28 cellular contexts compared by ENCODE assay signal in the genomic region with DNA sequence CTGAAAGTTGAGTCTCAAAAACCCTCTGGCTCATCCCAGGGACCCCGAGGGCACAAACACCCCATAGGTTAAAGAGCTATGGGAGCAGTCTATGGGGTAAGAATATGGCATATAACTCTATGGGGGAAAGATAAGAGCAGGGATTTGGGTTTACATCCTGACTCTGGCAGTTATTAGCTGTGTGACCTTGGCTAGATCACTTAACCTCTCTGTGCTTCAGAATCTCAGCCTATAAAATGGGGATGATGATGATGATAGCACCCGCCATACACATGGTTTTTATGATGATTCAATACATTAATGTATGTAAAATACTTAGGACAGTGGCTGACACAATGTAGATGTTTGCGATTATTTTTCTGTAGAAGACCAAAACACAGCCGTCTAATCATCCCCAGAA. TPM values are rescaled to one million over a fixed set of nuclear protein-coding genes. Genes with fewer than 3 reads are reported as not detected.
DNase-seq lines count a peak whose midpoint lies in the region; ATAC-seq, FAIRE-seq and TF ChIP-seq lines count a peak whose summit lies in the region.
"Had no signal": no experiment of that assay in that cellular context is flagged by ENCODE, and none has a peak within 500 bp of the region (broad histone marks: within the 10 kb centered on the region; RNA-seq: fewer than 3 reads in every experiment).

No MANE protein-coding gene starts in this region.

- H3K9ac ChIP-seq in GM12878 (ENCODE audit: control insufficient read depth, insufficient read depth, low read length): no peak overlapping the region

- H3K4me1 Mint-ChIP-seq in mesothelial cell of epicardium: peaks cover 74% of the 10 kb centered on the region

- no peaks in the 10 kb centered on the region for H3K27me3 Mint-ChIP-seq in mesothelial cell of epicardium (ENCODE audit: low read depth)

- H3K27me3 ChIP-seq in GM12878 (replicated peaks in 1 of 2; ENCODE audit: control insufficient read depth in 2 of 2, insufficient read depth in 2 of 2, low read length in 1 of 2): no peaks in the 10 kb centered on the region
- H3K27me3 ChIP-seq in stomach: no peaks in the 10 kb centered on the region
- no peaks in the 10 kb centered on the region for H3K27me3 ChIP-seq in right atrium auricular region
- H3K27me3 ChIP-seq: MG63, SJCRH30 had no signal

- TF ChIP-seq EP300 in GM12878 (IDR thresholded peaks at IDR 0.05; ENCODE audit: borderline replicate concordance in 1 of 2, control insufficient read depth in 1 of 2, low read depth in 2 of 2, low read length in 2 of 2): no peak
- no peak for TF ChIP-seq EP300 in stomach (IDR thresholded peaks at IDR 0.05)

- TF ChIP-seq CTCF in GM12878 (IDR thresholded peaks at IDR 0.05 in 2 of 3, conservative IDR thresholded peaks at IDR 0.05 in 1 of 3; ENCODE audit: control insufficient read depth in 2 of 3, extremely low read depth in 1 of 3, insufficient read depth in 1 of 3, low read depth in 3 of 3, low read length in 3 of 3) (no peak), mesothelial cell of epicardium (IDR thresholded peaks at IDR 0.05; ENCODE audit: unreplicated experiment) (no peak), stomach (IDR thresholded peaks at IDR 0.05) (no peak), right atrium auricular region (IDR thresholded peaks at IDR 0.05) (no peak)

- intact Hi-C loops in GM12878 (cut with micrococcal nuclease; ENCODE audit: unreplicated experiment) (no loop called here), stomach (cut with DNase I; ENCODE audit: low total_unique reads) (no loop called here)

- H3K27ac ChIP-seq in GM12878 (ENCODE audit: control insufficient read depth, insufficient read depth) (no peak overlapping the region), stomach (peak overlapping the region; percentile 17 to 80 (median 74)), right atrium auricular region (no peak overlapping the region)
- H3K27ac ChIP-seq: SJCRH30 had no signal

- in situ Hi-C loops in GM12878 (cut with MboI): no loop called here

- POLR2A ChIA-PET in GM12878 (lab: Charles Lee): interaction anchor here (1.0 kb wide), 1 partner anchor 13 kb away, joined by 8 read pairs; no protein-coding TSS in a partner anchor

- no peaks in the 10 kb centered on the region for H3K9me3 Mint-ChIP-seq in mesothelial cell of epicardium
- H3K9me3 Mint-ChIP-seq: CD8-positive, alpha-beta T cell had no signal

- WGBS in GM12878 (ENCODE audit: insufficient coverage, insufficient replicate concordance, low lambda C conversion rate, missing lambda C conversion rate): 86% methylated on average over 4 of the region's 4 CpGs
- WGBS in stomach, 5 donors: 72 to 87% (median 85%) methylated on average over 4 of the region's 4 CpGs

- no peaks in the 10 kb centered on the region for H3K36me3 ChIP-seq in GM12878 (ENCODE audit: control insufficient read depth in 2 of 2, insufficient read depth in 2 of 2, low read length in 1 of 2)
- H3K36me3 ChIP-seq in stomach: no peaks in the 10 kb centered on the region
- no peaks in the 10 kb centered on the region for H3K36me3 ChIP-seq in right atrium auricular region
- H3K36me3 ChIP-seq: MG63, SJCRH30 had no signal

- CTCF ChIA-PET in GM12878 (lab: Yijun Ruan, JAX): no interaction called here

- no TSS peak for BruUV-seq in GM12878 (replicated peaks; lab: Mats Ljungman, UMichigan)

- H3K9me3 ChIP-seq in GM12878 (replicated peaks; ENCODE audit: control insufficient read depth, insufficient read depth, low read length) (no peaks in the 10 kb centered on the region), stomach (no peaks in the 10 kb centered on the region), right atrium auricular region (no peaks in the 10 kb centered on the region)
- H3K9me3 ChIP-seq: Caco-2, MG63, SJCRH30 had no signal

- H3K4me1 ChIP-seq in GM12878 (ENCODE audit: control insufficient read depth, insufficient read depth, low read length): peaks cover 28% of the 10 kb centered on the region
- peaks cover 59 to 82% (median 75%) of the 10 kb centered on the region in 4 donors for H3K4me1 ChIP-seq in stomach
- H3K4me1 ChIP-seq in right atrium auricular region: peaks cover 0 to 13% of the 10 kb centered on the region in 2 donors

- FAIRE-seq in HTR-8/SVneo (lab: Jason Lieb, UNC) (peak; percentile 46), GM12878 (lab: Jason Lieb, UNC) (no peak)
- FAIRE-seq: GM12891 had no signal

- H3K27ac Mint-ChIP-seq in mesothelial cell of epicardium: peak overlapping the region; percentile 16
- H3K27ac Mint-ChIP-seq: CD8-positive, alpha-beta T cell had no signal

- no peak overlapping the region for H3K4me3 Mint-ChIP-seq in mesothelial cell of epicardium
- H3K4me3 Mint-ChIP-seq: CD8-positive, alpha-beta T cell had no signal

- H3K4me2 ChIP-seq in GM12878 (ENCODE audit: control insufficient read depth, insufficient read depth): no peak overlapping the region

- TF ChIP-seq RAD21 in GM12878 (IDR thresholded peaks at IDR 0.05; ENCODE audit: insufficient read depth, low read depth, low read length): no peak

- DNase-seq in HTR-8/SVneo (ENCODE audit: insufficient read length, low spot score) (no peak), GM12878 (ENCODE audit: low read depth, low spot score) (no peak), mesothelial cell of epicardium (ENCODE audit: low spot score in 2 of 2, unreplicated experiment in 2 of 2) (no peak), stomach (no peak), NCI-H1694 treated with DMSO at 0.1 percent for 48 hours (lab: John Stamatoyannopoulos, UW) (no peak), right atrium auricular region (ENCODE audit: low spot score) (no peak)
- DNase-seq: C1 segment of cervical spinal cord; Caco-2; CD8-positive, alpha-beta T cell; DMS79; EL; GDM1; KG1; MG63; NCI-H1105 treated with DMSO at 0.1 percent for 48 hours; NCI-H146; NCI-H2029; NCI-H446; NCI-H524 treated with DMSO at 0.1 percent for 48 hours; NCI-H82; NK-92 treated with Interleukin-12 subunit alpha and Interleukin-12 subunit beta, amount 100 ng/mL, for 24 hours; PC-3; SJCRH30 had no signal

- TF ChIP-seq POLR2A in GM12878 (IDR thresholded peaks at IDR 0.05; ENCODE audit: low read depth, low read length) (no peak), stomach (IDR thresholded peaks at IDR 0.05) (no peak)

- H3K79me2 ChIP-seq in GM12878 (ENCODE audit: control insufficient read depth, insufficient read depth, low read length): no peaks in the 10 kb centered on the region

- H3K4me3 ChIP-seq in GM12878: no peak overlapping the region
- no peak overlapping the region for H3K4me3 ChIP-seq in stomach
- no peak overlapping the region for H3K4me3 ChIP-seq in right atrium auricular region
- H3K4me3 ChIP-seq: MG63, SJCRH30 had no signal

- H2AFZ ChIP-seq in GM12878 (ENCODE audit: control insufficient read depth, low read depth, low read length): no peak overlapping the region

- no peaks in the 10 kb centered on the region for H4K20me1 ChIP-seq in GM12878 (ENCODE audit: control insufficient read depth, insufficient read depth)

- SMC1A ChIA-PET in GM12878 (lab: Charles Lee; ENCODE audit: uncharacterized antibody, unreplicated experiment): no interaction called here

- H3K36me3 Mint-ChIP-seq in mesothelial cell of epicardium: no peaks in the 10 kb centered on the region
- H3K36me3 Mint-ChIP-seq: CD8-positive, alpha-beta T cell had no signal

- RAD21 ChIA-PET in GM12878 (lab: Charles Lee; ENCODE audit: unreplicated experiment): no interaction called here

- ATAC-seq in GM12878 (no peak), HG02571 (IDR thresholded peaks at IDR 0.05; ENCODE audit: unreplicated experiment) (no peak)
- ATAC-seq: CD8-positive, alpha-beta T cell; HCT116; PC-3; Right ventricle myocardium inferior; SK-N-SH treated with all-trans-retinoic acid at 6 μM for 48 hours had no signal

TF ChIP-seq in GM12878, 131 proteins besides CTCF, POLR2A, EP300 and RAD21:
- TF ChIP-seq GATAD2B (conservative IDR thresholded peaks at IDR 0.05; ENCODE audit: low read depth) (no peak), NFXL1 (IDR thresholded peaks at IDR 0.05; ENCODE audit: borderline replicate concordance) (0 out of 2 replicates have a peak, but pooled peaks have one; percentile 23)
- TF ChIP-seq, protein P1, sequence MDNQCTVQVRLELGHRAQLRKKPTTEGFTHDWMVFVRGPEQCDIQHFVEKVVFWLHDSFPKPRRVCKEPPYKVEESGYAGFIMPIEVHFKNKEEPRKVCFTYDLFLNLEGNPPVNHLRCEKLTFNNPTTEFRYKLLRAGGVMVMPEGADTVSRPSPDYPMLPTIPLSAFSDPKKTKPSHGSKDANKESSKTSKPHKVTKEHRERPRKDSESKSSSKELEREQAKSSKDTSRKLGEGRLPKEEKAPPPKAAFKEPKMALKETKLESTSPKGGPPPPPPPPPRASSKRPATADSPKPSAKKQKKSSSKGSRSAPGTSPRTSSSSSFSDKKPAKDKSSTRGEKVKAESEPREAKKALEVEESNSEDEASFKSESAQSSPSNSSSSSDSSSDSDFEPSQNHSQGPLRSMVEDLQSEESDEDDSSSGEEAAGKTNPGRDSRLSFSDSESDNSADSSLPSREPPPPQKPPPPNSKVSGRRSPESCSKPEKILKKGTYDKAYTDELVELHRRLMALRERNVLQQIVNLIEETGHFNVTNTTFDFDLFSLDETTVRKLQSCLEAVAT (IDR thresholded peaks at IDR 0.05): no peak

RNA-seq across cellular contexts. Expression of a gene that starts 26.2 kb away (rescaled TPM):
- 24.2 and 27.6 TPM in 2 replicates for total RNA-seq in GM12878 (2013; cell fraction: nucleolus; rRNA removed)
- total RNA-seq in GM12878 (2014; rRNA removed) (19.1 and 22.8 TPM in 2 replicates), GM12878 (2014; rRNA removed; fragmentation: Illumina TruSeq; extraction: Trizol) (2.8 and 3.4 TPM in 2 replicates), GM12878 (2021) (33.3 and 34.5 TPM in 2 replicates), mesothelial cell of epicardium (126 to 131 TPM (median 128 TPM) in 3 replicates), stomach (10 to 100 TPM in 4 of 5 donors, 1 to 10 TPM in 1; 5.3 to 43.6 (median 28.4) TPM), right atrium auricular region (10 to 100 TPM; 42.0 to 51.1 TPM)
- polyA plus RNA-seq in GM12878 (2011; ENCODE audit: low read depth): 3.2 TPM
- polyA plus RNA-seq in GM12878 (2011; rRNA removed) (8.3 and 9.7 TPM in 2 replicates), GM12878 (2014; fragmentation: Illumina TruSeq; extraction: Trizol) (1.6 and 2.9 TPM in 2 replicates), GM12878 (2014; fragmentation: Nextera tagmentation; extraction: Ambion mirVana) (1 to 10 TPM; 1.2 to 1.9 TPM), GM12878 (2014; rRNA removed) (11.6 and 14.4 TPM in 2 replicates), GM12878 (2016; fragmentation: Nextera tagmentation; extraction: Ambion mirVana) (1 to 10 TPM; 1.4 to 2.3 TPM), stomach (10 to 100 TPM in 2 of 3 donors, 1 to 10 TPM in 1; 8.5 to 17.7 (median 10.5) TPM)
- polyA plus RNA-seq in GM12878 (2011; cell fraction: cytosol; rRNA removed): 11.4 and 14.5 TPM in 2 replicates
- 25.0 and 34.8 TPM in 2 replicates for polyA plus RNA-seq in GM12878 (2011; cell fraction: nucleus; rRNA removed)
- polyA plus RNA-seq in GM12878 (2012): 13.7 and 15.9 TPM in 2 replicates
- 7.2 and 13.4 TPM in 2 replicates for polyA minus RNA-seq in GM12878 (2011; rRNA and poly(A)+ RNA removed)
- 19.1 and 23.4 TPM in 2 replicates for polyA minus RNA-seq in GM12878 (2011; cell fraction: cytosol; rRNA and poly(A)+ RNA removed)
- polyA minus RNA-seq in GM12878 (2011; cell fraction: nucleus; rRNA and poly(A)+ RNA removed): 16.6 and 29.0 TPM in 2 replicates

Comparison
In these comparisons a context has a peak if more than half of its experiments do, and no peak if none do; other contexts are left out.
1. H3K27ac ChIP-seq: peak in stomach (5 of 5); none in GM12878 (single experiment) and right atrium auricular region (0 of 2).